In genomic region chr4:53714377-53715140, GRCh38 we compare ENCODE assay signal across 14 cellular contexts.
DNase-seq lines count a peak whose midpoint lies in the region; ATAC-seq and TF ChIP-seq lines count a peak whose summit lies in the region.
"Had no signal": no experiment of that assay in that cellular context is flagged by ENCODE, and none has a peak within 500 bp of the region (broad histone marks: within the 10 kb centered on the region; RNA-seq: fewer than 3 reads in every experiment).

No MANE protein-coding gene starts in this region.

- peaks cover 1% of the 10 kb centered on the region for H3K36me3 Mint-ChIP-seq in chondrocyte (ENCODE audit: low read depth)
- no peaks in the 10 kb centered on the region for H3K36me3 Mint-ChIP-seq in mesothelial cell of epicardium
- H3K36me3 Mint-ChIP-seq in activated T-helper 2 cell treated with anti-CD3 and anti-CD28 coated beads, Interferon-gamma antibody, Interleukin-2, Interleukin-4, amounts not matched to agents 10 μg/mL and 5 μg/mL and 100 μg/mL, durations not matched to agents 14 hours and 24 hours and 36 hours (ENCODE audit: low read depth) = no peaks in the 10 kb centered on the region
- H3K36me3 Mint-ChIP-seq: activated naive CD4-positive, alpha-beta T cell treated with anti-CD3 and anti-CD28 coated beads, Interleukin-2, amount 50 U/mL, for 72 hours had no signal

- H3K9me3 Mint-ChIP-seq in chondrocyte (ENCODE audit: low read depth) = no peaks in the 10 kb centered on the region
- no peaks in the 10 kb centered on the region for H3K9me3 Mint-ChIP-seq in mesothelial cell of epicardium
- H3K9me3 Mint-ChIP-seq in activated T-helper 2 cell treated with anti-CD3 and anti-CD28 coated beads, Interferon-gamma antibody, Interleukin-2, Interleukin-4, amounts not matched to agents 10 μg/mL and 5 μg/mL and 100 μg/mL, durations not matched to agents 14 hours and 24 hours and 36 hours = no peaks in the 10 kb centered on the region
- H3K9me3 Mint-ChIP-seq: activated naive CD4-positive, alpha-beta T cell treated with anti-CD3 and anti-CD28 coated beads, Interleukin-2, amount 50 U/mL, for 72 hours had no signal

- ATAC-seq in GM18867 (IDR thresholded peaks at IDR 0.05; ENCODE audit: unreplicated experiment) = no peak
- no peak for ATAC-seq in GM18519 (IDR thresholded peaks at IDR 0.05; ENCODE audit: low FRiP score, unreplicated experiment)
- ATAC-seq: activated naive CD4-positive, alpha-beta T cell treated with anti-CD3 and anti-CD28 coated beads, Interleukin-2, amount 50 U/mL, for 72 hours; right lobe of liver had no signal

- intact Hi-C loops in activated T-helper 2 cell treated with anti-CD3 and anti-CD28 coated beads, Interferon-gamma antibody, Interleukin-2, Interleukin-4, amounts not matched to agents 10 μg/mL and 5 μg/mL and 100 μg/mL, durations not matched to agents 14 hours and 24 hours and 36 hours (cut with micrococcal nuclease) = no loop called here

- H3K27ac Mint-ChIP-seq in chondrocyte (ENCODE audit: unreplicated experiment) (peak overlapping the region; percentile 81), mesothelial cell of epicardium (peak overlapping the region; percentile 36)
- H3K27ac Mint-ChIP-seq in activated T-helper 2 cell treated with anti-CD3 and anti-CD28 coated beads, Interferon-gamma antibody, Interleukin-2, Interleukin-4, amounts not matched to agents 10 μg/mL and 5 μg/mL and 100 μg/mL, durations not matched to agents 14 hours and 24 hours and 36 hours = no peak overlapping the region
- H3K27ac Mint-ChIP-seq: activated naive CD4-positive, alpha-beta T cell treated with anti-CD3 and anti-CD28 coated beads, Interleukin-2, amount 50 U/mL, for 72 hours had no signal

- H3K4me1 Mint-ChIP-seq in chondrocyte (ENCODE audit: low read depth) (peaks cover 67% of the 10 kb centered on the region), mesothelial cell of epicardium (peaks cover 19% of the 10 kb centered on the region)
- H3K4me1 Mint-ChIP-seq in activated T-helper 2 cell treated with anti-CD3 and anti-CD28 coated beads, Interferon-gamma antibody, Interleukin-2, Interleukin-4, amounts not matched to agents 10 μg/mL and 5 μg/mL and 100 μg/mL, durations not matched to agents 14 hours and 24 hours and 36 hours (ENCODE audit: low read depth) = no peaks in the 10 kb centered on the region

- DNase-seq in AG09319 (ENCODE audit: extremely low read depth, low read depth) = peak; percentile 78
- DNase-seq in HT1080 (ENCODE audit: low read depth) = peak; percentile 60
- no peak for DNase-seq in chondrocyte (ENCODE audit: low spot score)
- DNase-seq in mesothelial cell of epicardium (ENCODE audit: low spot score in 2 of 2, unreplicated experiment in 2 of 2) = no peak
- DNase-seq in activated T-helper 2 cell treated with anti-CD3 and anti-CD28 coated beads, Interferon-gamma antibody, Interleukin-2, Interleukin-4, amounts not matched to agents 10 μg/mL and 5 μg/mL and 100 μg/mL, durations not matched to agents 14 hours and 24 hours and 36 hours (ENCODE audit: low spot score) = no peak
- no peak for DNase-seq in iPS-NIHi7 (ENCODE audit: extremely low spot score)
- DNase-seq: ACHN, activated T-cell treated with anti-CD3 and anti-CD28 coated beads for 4 hours, NCI-H1105, NCI-H748 treated with DMSO at 0.1 percent for 48 hours, right lobe of liver had no signal

- TF ChIP-seq CTCF in AG09319 (IDR thresholded peaks at IDR 0.05; ENCODE audit: low read depth, low read length) (no peak), chondrocyte (IDR thresholded peaks at IDR 0.05) (no peak), mesothelial cell of epicardium (IDR thresholded peaks at IDR 0.05; ENCODE audit: unreplicated experiment) (no peak)

- H3K27me3 Mint-ChIP-seq in chondrocyte (ENCODE audit: low read depth) (no peaks in the 10 kb centered on the region), mesothelial cell of epicardium (ENCODE audit: low read depth) (no peaks in the 10 kb centered on the region)
- H3K27me3 Mint-ChIP-seq in activated T-helper 2 cell treated with anti-CD3 and anti-CD28 coated beads, Interferon-gamma antibody, Interleukin-2, Interleukin-4, amounts not matched to agents 10 μg/mL and 5 μg/mL and 100 μg/mL, durations not matched to agents 14 hours and 24 hours and 36 hours (ENCODE audit: low read depth) = peaks cover 5% of the 10 kb centered on the region

- H3K4me3 Mint-ChIP-seq in chondrocyte (ENCODE audit: unreplicated experiment) (no peak overlapping the region), mesothelial cell of epicardium (no peak overlapping the region)
- no peak overlapping the region for H3K4me3 Mint-ChIP-seq in activated T-helper 2 cell treated with anti-CD3 and anti-CD28 coated beads, Interferon-gamma antibody, Interleukin-2, Interleukin-4, amounts not matched to agents 10 μg/mL and 5 μg/mL and 100 μg/mL, durations not matched to agents 14 hours and 24 hours and 36 hours (ENCODE audit: low read depth)

Comparison
In these comparisons a context has a peak if more than half of its experiments do, and no peak if none do; other contexts are left out.
1. DNase-seq: peak in AG09319 (single experiment) and HT1080 (single experiment); none in chondrocyte (single experiment), mesothelial cell of epicardium (0 of 2), activated T-helper 2 cell treated with anti-CD3 and anti-CD28 coated beads, Interferon-gamma antibody, Interleukin-2, Interleukin-4, amounts not matched to agents 10 μg/mL and 5 μg/mL and 100 μg/mL, durations not matched to agents 14 hours and 24 hours and 36 hours (single experiment) and iPS-NIHi7 (single experiment).